7 cellular contexts compared by ENCODE assay signal in genomic region chr22:50249382-50250248, GRCh38. TPM values are rescaled to one million over a fixed set of nuclear protein-coding genes. Genes with fewer than 3 reads are reported as not detected.
DNase-seq lines count a peak whose midpoint lies in the region; ATAC-seq and TF ChIP-seq lines count a peak whose summit lies in the region.
"Had no signal": no experiment of that assay in that cellular context is flagged by ENCODE, and none has a peak within 500 bp of the region (broad histone marks: within the 10 kb centered on the region; RNA-seq: fewer than 3 reads in every experiment).

No MANE protein-coding gene starts in this region.

- BruUV-seq in PC-9 (replicated peaks; lab: Mats Ljungman, UMichigan), result no TSS peak

- no peaks in the 10 kb centered on the region for H3K27me3 ChIP-seq in CD4-positive, CD25-positive, alpha-beta regulatory T cell (ENCODE audit: control insufficient read depth, insufficient read depth, low read length)
- H3K27me3 ChIP-seq in PC-9 (ENCODE audit: insufficient read depth, low read depth) (no peaks in the 10 kb centered on the region), lower lobe of right lung (ENCODE audit: low read depth) (no peaks in the 10 kb centered on the region)

- peaks cover 68% of the 10 kb centered on the region for H3F3A ChIP-seq in PC-9 (ENCODE audit: insufficient read depth, low read depth)

- no peak for DNase-seq in CD4-positive, CD25-positive, alpha-beta regulatory T cell
- DNase-seq in PC-9 (no peak), lower lobe of right lung (no peak), 8988T (no peak), NCI-H748 treated with DMSO at 0.1 percent for 48 hours (lab: John Stamatoyannopoulos, UW) (no peak)
- DNase-seq: nucleus accumbens had no signal

- H3K4me2 ChIP-seq in PC-9, result peak overlapping the region; percentile 92

- no peak overlapping the region for H2AFZ ChIP-seq in PC-9

- H3K27me3 Mint-ChIP-seq in CD4-positive, CD25-positive, alpha-beta regulatory T cell, result no peaks in the 10 kb centered on the region

- no peak for ATAC-seq in CD4-positive, CD25-positive, alpha-beta regulatory T cell (ENCODE audit: low read depth in 2 of 2)
- ATAC-seq in lower lobe of right lung (no peak), GM18867 (IDR thresholded peaks at IDR 0.05; ENCODE audit: unreplicated experiment) (no peak)

- H3K36me3 ChIP-seq in CD4-positive, CD25-positive, alpha-beta regulatory T cell (ENCODE audit: control insufficient read depth, insufficient read depth, low read length), result peaks cover 3% of the 10 kb centered on the region
- H3K36me3 ChIP-seq in PC-9 (ENCODE audit: low read depth) (0 out of 2 replicates have a peak, but pooled peaks cover 18% of the 10 kb centered on the region), lower lobe of right lung (peaks cover 12% of the 10 kb centered on the region)

- CTCF ChIA-PET in PC-9 (lab: Charles Lee), result interaction anchor here (0.7 kb wide), 1 partner anchor 323 kb away, joined by 12 read pairs; no protein-coding TSS in a partner anchor

- no peaks in the 10 kb centered on the region for H3K9me2 ChIP-seq in PC-9 (ENCODE audit: insufficient read depth)

- peak overlapping the region in 3 of 4 donors; percentile 77 to 81 (median 81) for H3K4me3 Mint-ChIP-seq in CD4-positive, CD25-positive, alpha-beta regulatory T cell

- peak overlapping the region; percentile 13 for H3K4me3 ChIP-seq in CD4-positive, CD25-positive, alpha-beta regulatory T cell (ENCODE audit: low read depth, low read length)
- H3K4me3 ChIP-seq in PC-9 (peak overlapping the region; percentile 84), lower lobe of right lung (peak overlapping the region; percentile 92)

- H3K27ac Mint-ChIP-seq in CD4-positive, CD25-positive, alpha-beta regulatory T cell, result no peak overlapping the region

- no peak overlapping the region for H3K27ac ChIP-seq in CD4-positive, CD25-positive, alpha-beta regulatory T cell (ENCODE audit: insufficient read depth, low read length, poor library complexity, severe bottlenecking)
- H3K27ac ChIP-seq in PC-9 (no peak overlapping the region), lower lobe of right lung (no peak overlapping the region)

- H3K9me3 ChIP-seq in CD4-positive, CD25-positive, alpha-beta regulatory T cell (ENCODE audit: control insufficient read depth in 2 of 2, low read length in 2 of 2), result no peaks in the 10 kb centered on the region
- H3K9me3 ChIP-seq in PC-9 (ENCODE audit: insufficient read depth, low read depth) (no peaks in the 10 kb centered on the region), lower lobe of right lung (no peaks in the 10 kb centered on the region)

- peaks cover 53% of the 10 kb centered on the region for H3K4me1 ChIP-seq in CD4-positive, CD25-positive, alpha-beta regulatory T cell (ENCODE audit: control insufficient read depth, insufficient read depth, low read length, poor library complexity, severe bottlenecking)
- H3K4me1 ChIP-seq in PC-9 (replicated peaks; ENCODE audit: insufficient read depth), result peaks cover 26% of the 10 kb centered on the region
- peaks cover 50% of the 10 kb centered on the region for H3K4me1 ChIP-seq in lower lobe of right lung

- intact Hi-C loops in PC-9 (cut with micrococcal nuclease; ENCODE audit: unreplicated experiment) (loop anchor here (5.0 kb wide), 1 partner anchor 373 kb away; no protein-coding TSS in a partner anchor), lower lobe of right lung (cut with DNase I) (no loop called here)

- peaks cover 43% of the 10 kb centered on the region for H3K79me2 ChIP-seq in PC-9 (ENCODE audit: low read depth)

- TF ChIP-seq CTCF in PC-9 (conservative IDR thresholded peaks at IDR 0.05), result no peak
- no peak for TF ChIP-seq CTCF in lower lobe of right lung (IDR thresholded peaks at IDR 0.05)

- peaks cover 42% of the 10 kb centered on the region for H4K20me1 ChIP-seq in PC-9 (ENCODE audit: insufficient read depth)

- peaks cover 0 to 1% (median 0%) of the 10 kb centered on the region in 7 donors for H3K9me3 Mint-ChIP-seq in CD4-positive, CD25-positive, alpha-beta regulatory T cell

- peaks cover 0 to 28% (median 11%) of the 10 kb centered on the region in 4 donors for H3K4me1 Mint-ChIP-seq in CD4-positive, CD25-positive, alpha-beta regulatory T cell

- peaks cover 3% of the 10 kb centered on the region for H3K36me3 Mint-ChIP-seq in CD4-positive, CD25-positive, alpha-beta regulatory T cell

- POLR2A ChIA-PET in PC-9 (lab: Charles Lee; ENCODE audit: unreplicated experiment), result no interaction called here

RNA-seq across cellular contexts. Expression of gene HDAC10, which starts 1.4 kb away (rescaled TPM):
- total RNA-seq in CD4-positive, CD25-positive, alpha-beta regulatory T cell, result 125 TPM
- 10 to 100 TPM in 1 of 4 donors, 1 to 10 TPM in 3; 6.0 to 12.5 (median 7.3) TPM for polyA plus RNA-seq in CD4-positive, CD25-positive, alpha-beta regulatory T cell
- total RNA-seq in PC-9 (2021) (80.5 and 101 TPM in 2 replicates), lower lobe of right lung (47.9 TPM)

RNA-seq across cellular contexts. Expression of gene TUBGCP6, which starts 4.8 kb away (rescaled TPM):
- total RNA-seq in CD4-positive, CD25-positive, alpha-beta regulatory T cell, result 132 TPM
- 10 to 100 TPM; 14.0 to 16.3 (median 14.2) TPM for polyA plus RNA-seq in CD4-positive, CD25-positive, alpha-beta regulatory T cell
- total RNA-seq in PC-9 (2021), result 31.3 and 34.8 TPM in 2 replicates
- 48.5 TPM for total RNA-seq in lower lobe of right lung

RNA-seq across cellular contexts. Expression of gene MAPK12, which starts 11.9 kb away (rescaled TPM):
- total RNA-seq in CD4-positive, CD25-positive, alpha-beta regulatory T cell, result 2.0 TPM
- polyA plus RNA-seq in CD4-positive, CD25-positive, alpha-beta regulatory T cell, result under 1 TPM in 2 of 4 donors, not detected in 2; 0.03 to 0.05 TPM
- 48.5 and 61.1 TPM in 2 replicates for total RNA-seq in PC-9 (2021)
- total RNA-seq in lower lobe of right lung, result 11.9 TPM

RNA-seq across cellular contexts. Expression of gene MAPK11, which starts 20.6 kb away (rescaled TPM):
- total RNA-seq in CD4-positive, CD25-positive, alpha-beta regulatory T cell, result 9.3 TPM
- under 1 TPM; 0.10 to 0.52 (median 0.21) TPM for polyA plus RNA-seq in CD4-positive, CD25-positive, alpha-beta regulatory T cell
- total RNA-seq in PC-9 (2021) (5.5 and 10.0 TPM in 2 replicates), lower lobe of right lung (13.1 TPM)

RNA-seq across cellular contexts. Expression of gene SELENOO, which starts 48.8 kb away (rescaled TPM):
- 31.9 TPM for total RNA-seq in CD4-positive, CD25-positive, alpha-beta regulatory T cell
- 1 to 10 TPM; 1.8 to 6.5 (median 3.3) TPM for polyA plus RNA-seq in CD4-positive, CD25-positive, alpha-beta regulatory T cell
- total RNA-seq in PC-9 (2021), result 27.4 and 36.2 TPM in 2 replicates
- total RNA-seq in lower lobe of right lung, result 18.7 TPM

Comparison
In these comparisons a context has a peak if more than half of its experiments do, and no peak if none do; other contexts are left out.
1. H3K4me3 ChIP-seq: peak in every context shown above with its lines; median percentile 92 in lower lobe of right lung; 84 in PC-9; 13 in CD4-positive, CD25-positive, alpha-beta regulatory T cell.